8 cellular contexts compared by ENCODE assay signal in the genomic region with DNA sequence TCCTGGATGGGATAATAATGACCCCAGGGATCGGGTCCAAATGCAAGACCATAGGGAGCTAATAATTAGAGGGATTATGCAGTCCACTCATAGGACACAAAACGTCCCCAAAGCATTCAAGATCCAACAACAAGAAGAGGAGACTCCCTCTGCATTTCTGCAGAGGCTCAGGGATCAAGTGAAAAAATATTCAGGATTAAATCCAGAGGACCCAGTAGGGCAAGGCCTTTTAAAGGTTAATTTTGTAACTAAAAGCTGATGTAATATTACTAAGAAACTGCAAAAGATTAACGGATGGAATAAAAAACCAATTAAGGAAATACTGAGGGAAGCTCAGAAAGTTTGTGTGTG. TPM values are rescaled to one million over a fixed set of nuclear protein-coding genes. Genes with fewer than 3 reads are reported as not detected.
DNase-seq lines count a peak whose midpoint lies in the region; ATAC-seq, FAIRE-seq and TF ChIP-seq lines count a peak whose summit lies in the region.

No MANE protein-coding gene starts in this region.

- H3K18ac ChIP-seq in mesendoderm (ENCODE audit: low read length), result peak overlapping the region; percentile 87

- H4K8ac ChIP-seq in mesendoderm (ENCODE audit: low read depth, low read length), result no peak overlapping the region

- peak overlapping the region; percentile 75 for H2BK120ac ChIP-seq in mesendoderm (ENCODE audit: low read depth, low read length)

- H3K23ac ChIP-seq in mesendoderm (ENCODE audit: low read length), result no peak overlapping the region

- H3K56ac ChIP-seq in mesendoderm (ENCODE audit: low read length), result peak overlapping the region; percentile 81

- WGBS in mesendoderm (ENCODE audit: extremely low coverage, insufficient coverage, low lambda C conversion rate), result no CpG with 5 or more reads among the region's 3 CpGs
- WGBS in urinary bladder, result 27% methylated on average over 3 of the region's 3 CpGs

- H3K9me3 ChIP-seq in cardiac muscle cell (ENCODE audit: low read depth) (no peaks in the 10 kb centered on the region), WERI-Rb-1 (ENCODE audit: severe bottlenecking) (no peaks in the 10 kb centered on the region)

- H2BK5ac ChIP-seq in mesendoderm (ENCODE audit: low read length), result peak overlapping the region; percentile 77

- H3K4me3 ChIP-seq in cardiac muscle cell (peak overlapping the region; percentile 3), astrocyte of the cerebellum (ENCODE audit: low read depth, low read length) (peak overlapping the region; percentile 24), mesendoderm (ENCODE audit: low read length) (no peak overlapping the region), urinary bladder (ENCODE audit: low read depth, low read length) (no peak overlapping the region), WERI-Rb-1 (ENCODE audit: low read depth, low read length) (no peak overlapping the region)

- H3K4me2 ChIP-seq in mesendoderm (ENCODE audit: low read length), result no peak overlapping the region

- no peak for TF ChIP-seq CTCF in cardiac muscle cell (IDR thresholded peaks at IDR 0.05; ENCODE audit: low read depth, low read length)
- TF ChIP-seq CTCF in astrocyte of the cerebellum (IDR thresholded peaks at IDR 0.05; ENCODE audit: low read depth, low read length, missing control alignments), result no peak
- TF ChIP-seq CTCF in WERI-Rb-1 (IDR thresholded peaks at IDR 0.05; ENCODE audit: low read depth, low read length), result no peak

- H3K27me3 ChIP-seq in cardiac muscle cell (no peaks in the 10 kb centered on the region), mesendoderm (ENCODE audit: insufficient read depth, low read length, poor library complexity) (no peaks in the 10 kb centered on the region), WERI-Rb-1 (ENCODE audit: insufficient read depth, low read depth, severe bottlenecking) (no peaks in the 10 kb centered on the region)

- peak overlapping the region; percentile 93 for H3K27ac ChIP-seq in cardiac muscle cell
- H3K27ac ChIP-seq in mesendoderm (ENCODE audit: low read depth, low read length), result peak overlapping the region; percentile 95
- H3K27ac ChIP-seq in urinary bladder (ENCODE audit: low read depth), result peak overlapping the region; percentile 2
- H3K27ac ChIP-seq in WERI-Rb-1, result no peak overlapping the region

- H3K79me1 ChIP-seq in mesendoderm (ENCODE audit: low read length), result no peaks in the 10 kb centered on the region

- intact Hi-C loops in Right ventricle myocardium superior (cut with DNase I), result no loop called here

- no peak for ATAC-seq in Right ventricle myocardium superior (ENCODE audit: poor library complexity)

- H3K4ac ChIP-seq in mesendoderm (ENCODE audit: low read depth, low read length), result peak overlapping the region; percentile 26

- DNase-seq in cardiac muscle cell (ENCODE audit: low read depth in 1 of 2, low spot score in 1 of 2) (no peak), Right ventricle myocardium superior (no peak), astrocyte of the cerebellum (ENCODE audit: low read depth) (no peak), mesendoderm (no peak), NCI-H1092 (lab: John Stamatoyannopoulos, UW) (no peak), GM19239 (ENCODE audit: insufficient read length, low spot score) (no peak), WERI-Rb-1 (no peak)

- H3K79me2 ChIP-seq in mesendoderm (ENCODE audit: control insufficient read depth, insufficient read depth, low read length), result no peaks in the 10 kb centered on the region

- peaks cover 26% of the 10 kb centered on the region for H3K4me1 ChIP-seq in cardiac muscle cell (ENCODE audit: low read depth)
- peaks cover 4% of the 10 kb centered on the region for H3K4me1 ChIP-seq in mesendoderm (ENCODE audit: control insufficient read depth, low read depth, low read length)
- H3K4me1 ChIP-seq in urinary bladder (ENCODE audit: insufficient read depth), result no peaks in the 10 kb centered on the region

- FAIRE-seq in GM19239 (lab: Jason Lieb, UNC), result no peak

- peak overlapping the region; percentile 41 for H3K9ac ChIP-seq in mesendoderm (ENCODE audit: low read length)

- no peak overlapping the region for H2BK15ac ChIP-seq in mesendoderm (replicated peaks; ENCODE audit: low read depth)

- no peak overlapping the region for H4K5ac ChIP-seq in mesendoderm (ENCODE audit: low read length)

- no peaks in the 10 kb centered on the region for H3K36me3 ChIP-seq in cardiac muscle cell
- H3K36me3 ChIP-seq in mesendoderm (ENCODE audit: control insufficient read depth, insufficient read depth, low read length), result no peaks in the 10 kb centered on the region
- H3K36me3 ChIP-seq in urinary bladder (ENCODE audit: insufficient read depth), result no peaks in the 10 kb centered on the region
- no peaks in the 10 kb centered on the region for H3K36me3 ChIP-seq in WERI-Rb-1

- no peak overlapping the region for H2AK5ac ChIP-seq in mesendoderm (ENCODE audit: low read length)

- in situ Hi-C loops in astrocyte of the cerebellum (cut with HindIII; ENCODE audit: low sequenced_read_pairs), result no loop called here

RNA-seq across cellular contexts. Expression of gene HLA-A, which starts 22.2 kb away (rescaled TPM):
- total RNA-seq in cardiac muscle cell (164 and 177 TPM in 2 replicates), Right ventricle myocardium superior (222 TPM), urinary bladder (85.1 TPM)
- polyA plus RNA-seq in cardiac muscle cell (119 TPM in 2 replicates), urinary bladder (962 TPM)
- polyA plus RNA-seq in mesendoderm (2013, experiment 1 of 2), result 258 TPM
- 262 TPM for polyA plus RNA-seq in mesendoderm (2013, experiment 2 of 2)

Comparison
In these comparisons a context has a peak if more than half of its experiments do, and no peak if none do; other contexts are left out.
1. H3K4me3 ChIP-seq: peak in cardiac muscle cell (single experiment) and astrocyte of the cerebellum (single experiment); none in mesendoderm (single experiment), urinary bladder (single experiment) and WERI-Rb-1 (single experiment).